Comparison of ENCODE assay signal across 8 cellular contexts in genomic region chr15:89442671-89443307, GRCh38. TPM values are rescaled to one million over a fixed set of nuclear protein-coding genes. Genes with fewer than 3 reads are reported as not detected.
DNase-seq lines count a peak whose midpoint lies in the region; ATAC-seq, FAIRE-seq and TF ChIP-seq lines count a peak whose summit lies in the region.

No MANE protein-coding gene starts in this region.

- no peak for FAIRE-seq in bronchial epithelial cell (lab: Jason Lieb, UNC)

- H3K27me3 ChIP-seq in bronchial epithelial cell (ENCODE audit: control insufficient read depth, insufficient read depth, low read length) (no peaks in the 10 kb centered on the region), mesendoderm (ENCODE audit: insufficient read depth, low read length, poor library complexity) (no peaks in the 10 kb centered on the region)

- H3K18ac ChIP-seq in mesendoderm (ENCODE audit: low read length), result no peak overlapping the region

- no peak overlapping the region for H2AK5ac ChIP-seq in mesendoderm (ENCODE audit: low read length)

- DNase-seq in NCI-H1105 treated with DMSO at 0.1 percent for 48 hours (lab: John Stamatoyannopoulos, UW) (peak; percentile 15), NCI-H1105 (lab: John Stamatoyannopoulos, UW) (no peak), HuH-7 (ENCODE audit: low spot score) (peak; percentile 83), SK-MEL-5 (ENCODE audit: low read depth, low spot score) (peak; percentile 70), bronchial epithelial cell (ENCODE audit: low read depth) (peak; percentile 33), mesendoderm (peak; percentile 76)

- H3K27ac ChIP-seq in mesendoderm (ENCODE audit: low read depth, low read length), result no peak overlapping the region

- H2BK120ac ChIP-seq in mesendoderm (ENCODE audit: low read depth, low read length), result no peak overlapping the region

- no peak overlapping the region for H4K5ac ChIP-seq in mesendoderm (ENCODE audit: low read length)

- H3K36me3 ChIP-seq in bronchial epithelial cell (ENCODE audit: control insufficient read depth, insufficient read depth, low read length), result no peaks in the 10 kb centered on the region
- H3K36me3 ChIP-seq in mesendoderm (ENCODE audit: control insufficient read depth, insufficient read depth, low read length), result no peaks in the 10 kb centered on the region

- no peak for ATAC-seq in HG03460 (IDR thresholded peaks at IDR 0.05; ENCODE audit: unreplicated experiment)
- no peak for ATAC-seq in GM19035 (IDR thresholded peaks at IDR 0.05; ENCODE audit: unreplicated experiment)

- WGBS in mesendoderm (ENCODE audit: extremely low coverage, insufficient coverage, low lambda C conversion rate), result no CpG with 5 or more reads among the region's 19 CpGs

- H2BK15ac ChIP-seq in mesendoderm (replicated peaks; ENCODE audit: low read depth), result no peak overlapping the region

- no peak overlapping the region for H3K23ac ChIP-seq in mesendoderm (ENCODE audit: low read length)

- H4K8ac ChIP-seq in mesendoderm (ENCODE audit: low read depth, low read length), result no peak overlapping the region

- H3K4me2 ChIP-seq in mesendoderm (ENCODE audit: low read length), result no peak overlapping the region

- no peak overlapping the region for H3K9ac ChIP-seq in mesendoderm (ENCODE audit: low read length)

- in situ Hi-C loops in SK-MEL-5 (cut with HindIII; ENCODE audit: low pct_unique_long_range_greater_than_20kb, low sequenced_read_pairs), result no loop called here

- H2BK5ac ChIP-seq in mesendoderm (ENCODE audit: low read length), result no peak overlapping the region

- H3K4me1 ChIP-seq in mesendoderm (ENCODE audit: control insufficient read depth, low read depth, low read length), result no peaks in the 10 kb centered on the region

- no peaks in the 10 kb centered on the region for H3K79me2 ChIP-seq in mesendoderm (ENCODE audit: control insufficient read depth, insufficient read depth, low read length)

- TF ChIP-seq CTCF in bronchial epithelial cell (IDR thresholded peaks at IDR 0.05; ENCODE audit: insufficient read depth, low read length, severe bottlenecking), result peak; percentile 85

- no peak overlapping the region for H3K4ac ChIP-seq in mesendoderm (ENCODE audit: low read depth, low read length)

- no peak overlapping the region for H3K4me3 ChIP-seq in bronchial epithelial cell (ENCODE audit: low read depth, low read length)
- no peak overlapping the region for H3K4me3 ChIP-seq in mesendoderm (ENCODE audit: low read length)

- H3K56ac ChIP-seq in mesendoderm (ENCODE audit: low read length), result no peak overlapping the region

- no peaks in the 10 kb centered on the region for H3K79me1 ChIP-seq in mesendoderm (ENCODE audit: low read length)

RNA-seq across cellular contexts. Expression of gene RHCG, which starts 53.6 kb away (rescaled TPM):
- total RNA-seq in SK-MEL-5 (2014; rRNA removed; shearing (Covaris generic)), result 9.4 and 10.4 TPM in 2 replicates
- polyA plus RNA-seq in SK-MEL-5 (2015; cell fraction: cytosol; rRNA removed), result 6.9 and 7.9 TPM in 2 replicates
- 4.3 and 11.6 TPM in 2 replicates for polyA plus RNA-seq in SK-MEL-5 (2015; cell fraction: nucleus; rRNA removed)
- 247 and 322 TPM in 2 replicates for total RNA-seq in bronchial epithelial cell
- polyA plus RNA-seq in mesendoderm (2013, experiment 1 of 2), result 0.04 TPM
- polyA plus RNA-seq in mesendoderm (2013, experiment 2 of 2), result 0.03 TPM

Comparison
In these comparisons a context has a peak if more than half of its experiments do, and no peak if none do; other contexts are left out.
1. RNA of gene RHCG, which starts 53.6 kb away (total RNA-seq): 247 to 322 TPM in bronchial epithelial cell; 9.4 to 10.4 TPM in SK-MEL-5; every median in the first group is over 10 times any median in the second.